In genomic region chr11:132069593-132069992, GRCh38 we compare ENCODE assay signal across 2 cellular contexts.
A peak's percentile ranks its signal among the peaks of the same experiment; 100 is the strongest.
TF ChIP-seq lines count a peak whose summit lies in the region.
"Not testable (repeated sequence)": the region's sequence is repeated elsewhere in the genome, so short reads cannot be mapped to it uniquely, and the experiment has no call there.

No MANE protein-coding gene starts in this region.

TF ChIP-seq in GM12878, 131 proteins besides CTCF, POLR2A, EP300 and RAD21:
- peak; percentile 28; the same call in 1 of the 2 replicates for TF ChIP-seq CREB1 (IDR thresholded peaks at IDR 0.05; ENCODE audit: low read depth)
- 0 out of 2 replicates have a peak, but pooled peaks have one; percentile 11 for TF ChIP-seq CREM (IDR thresholded peaks at IDR 0.05; ENCODE audit: low read depth)
- 0 out of 2 replicates have a peak, but pooled peaks have one; percentile 7 for TF ChIP-seq E2F4 (IDR thresholded peaks at IDR 0.05; ENCODE audit: low read depth, low read length)
TF ChIP-seq in GM12878: peak in this region for 3; not testable (repeated sequence) for 128.

TF ChIP-seq in HepG2, 621 proteins besides CTCF, POLR2A, EP300 and RAD21:
- TF ChIP-seq CREB1 (IDR thresholded peaks at IDR 0.05), result peak; percentile 93
- TF ChIP-seq CREB1 (CRISPR knock-in tag; IDR thresholded peaks at IDR 0.05), result not testable (repeated sequence)
